Comparison of ENCODE assay signal across 19 cellular contexts in the genomic region with DNA sequence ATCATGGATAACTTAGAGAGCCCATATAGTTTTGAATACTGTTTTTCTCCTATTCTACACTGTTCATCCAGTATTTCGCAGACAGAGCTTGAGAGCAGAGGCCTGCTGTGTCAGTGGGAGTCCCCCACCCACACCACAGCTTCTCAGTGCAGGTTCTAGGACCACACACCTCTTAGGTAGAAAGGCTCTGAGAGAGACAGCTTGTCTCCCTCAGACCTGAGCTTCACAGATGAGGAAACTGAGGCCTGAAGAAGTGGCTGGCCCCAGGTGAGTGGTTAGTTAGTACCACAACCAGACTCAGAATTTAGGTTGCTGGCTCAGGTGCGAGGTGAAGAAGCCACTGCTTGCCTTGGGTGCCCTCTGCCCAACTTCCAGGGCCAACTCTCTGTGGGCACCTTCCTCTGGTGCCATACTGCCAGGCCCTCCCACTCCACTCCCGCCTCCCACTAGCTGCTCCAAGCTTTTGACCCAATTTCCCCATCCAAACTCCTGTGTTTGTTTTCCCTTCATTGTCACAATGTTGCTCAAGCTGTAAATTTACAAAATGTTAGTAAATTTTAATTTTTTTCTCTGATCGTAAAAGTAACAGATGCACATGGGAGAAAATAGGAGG. TPM values are rescaled to one million over a fixed set of nuclear protein-coding genes. Genes with fewer than 3 reads are reported as not detected.
DNase-seq lines count a peak whose midpoint lies in the region; ATAC-seq, FAIRE-seq and TF ChIP-seq lines count a peak whose summit lies in the region.
"Had no signal": no experiment of that assay in that cellular context is flagged by ENCODE, and none has a peak within 500 bp of the region (broad histone marks: within the 10 kb centered on the region; RNA-seq: fewer than 3 reads in every experiment).

No MANE protein-coding gene starts in this region.

- no peak for TF ChIP-seq POLR2A in right lobe of liver (IDR thresholded peaks at IDR 0.05)
- no peak for TF ChIP-seq POLR2A in HepG2 (IDR thresholded peaks at IDR 0.05; ENCODE audit: insufficient read depth in 1 of 2, low read depth in 2 of 2, low read length in 2 of 2)

- FAIRE-seq in HepG2 (lab: Jason Lieb, UNC) = no peak
- FAIRE-seq: GM12878, GM18507 had no signal

- H2AFZ ChIP-seq in HepG2 (ENCODE audit: low read length) = no peak overlapping the region

- H3K9ac ChIP-seq in HepG2 (ENCODE audit: insufficient read depth, low read depth, low read length) = no peak overlapping the region

- no peaks in the 10 kb centered on the region for H4K20me1 ChIP-seq in HepG2 (ENCODE audit: insufficient read depth, low read length)

- H3K4me1 ChIP-seq in right lobe of liver (no peaks in the 10 kb centered on the region), HepG2 (ENCODE audit: insufficient read depth, low read length) (peaks cover 32% of the 10 kb centered on the region), psoas muscle (no peaks in the 10 kb centered on the region)

- DNase-seq in activated CD4-positive, alpha-beta T cell treated with anti-CD3 and anti-CD28 coated beads, Interleukin-2, amount 10 ng/mL, durations not matched to agents 24 days and 14 days = no peak
- DNase-seq in activated CD4-positive, alpha-beta T cell treated with anti-CD3 and anti-CD28 coated beads, Interleukin-2, amount 50 U/mL, for 1 hour = no peak
- no peak for DNase-seq in right lobe of liver
- no peak for DNase-seq in HepG2 (ENCODE audit: low spot score)
- no peak for DNase-seq in left lobe of liver (ENCODE audit: low spot score)
- DNase-seq in psoas muscle = no peak
- DNase-seq in AML-193 (lab: John Stamatoyannopoulos, UW) = no peak
- no peak for DNase-seq in glomerular visceral epithelial cell (ENCODE audit: extremely low spot score)
- DNase-seq: Calu3; CD4-positive, CD25-positive, alpha-beta regulatory T cell; HCEC 1CT; Karpas-422; MM.1S; NCI-H1105; NCI-H1694 treated with DMSO at 0.1 percent for 48 hours; NCI-H446; PC-9 had no signal

- 74% methylated on average over 3 of the region's 4 CpGs for WGBS in right lobe of liver (ENCODE audit: insufficient coverage, low coverage, low lambda C conversion rate, missing lambda C conversion rate)
- WGBS in HepG2 (ENCODE audit: low lambda C conversion rate) = 63% methylated on average over 4 of the region's 4 CpGs
- WGBS in psoas muscle, 3 donors = 73 to 98% (median 74%) methylated on average over 3 to 4 of the region's 4 CpGs

- TF ChIP-seq CTCF in right lobe of liver (IDR thresholded peaks at IDR 0.05) (no peak), HepG2 (CRISPR knock-in tag; IDR thresholded peaks at IDR 0.05) (no peak), psoas muscle (IDR thresholded peaks at IDR 0.05) (no peak)

- POLR2A ChIA-PET in HepG2 (lab: Yijun Ruan, JAX) = no interaction called here

- ATAC-seq in right lobe of liver (peak in 3 of 4 donors; percentile 38 to 64 (median 49)), HepG2 (no peak), left lobe of liver (peak; percentile 89), psoas muscle (no peak)
- ATAC-seq: GM12878 had no signal

- H3K9me3 ChIP-seq in right lobe of liver = no peaks in the 10 kb centered on the region
- no peaks in the 10 kb centered on the region for H3K9me3 ChIP-seq in HepG2 (ENCODE audit: low read length)
- no peaks in the 10 kb centered on the region for H3K9me3 ChIP-seq in psoas muscle

- no TSS peak for BruUV-seq in HepG2 (replicated peaks; lab: Mats Ljungman, UMichigan)

- H3K27me3 ChIP-seq in right lobe of liver = no peaks in the 10 kb centered on the region
- H3K27me3 ChIP-seq in HepG2 (ENCODE audit: control insufficient read depth in 1 of 2, insufficient read depth in 2 of 2, low read length in 2 of 2) = peaks cover 0 to 18% of the 10 kb centered on the region in 2 experiments; a peak in 3 of 5 replicates
- H3K27me3 ChIP-seq in psoas muscle (ENCODE audit: insufficient read depth in 3 of 3, low read length in 2 of 3) = no peaks in the 10 kb centered on the region

- H3K36me3 Mint-ChIP-seq in activated CD4-positive, alpha-beta T cell treated with anti-CD3 and anti-CD28 coated beads, Interleukin-2, amount 10 ng/mL, durations not matched to agents 24 days and 14 days (ENCODE audit: low read depth) = no peaks in the 10 kb centered on the region
- H3K36me3 Mint-ChIP-seq: CD4-positive, CD25-positive, alpha-beta regulatory T cell had no signal

- H3K4me3 ChIP-seq in right lobe of liver (no peak overlapping the region), HepG2 (replicated peaks in 1 of 3; ENCODE audit: insufficient read depth in 1 of 3, low read depth in 2 of 3, low read length in 3 of 3) (no peak overlapping the region), psoas muscle (no peak overlapping the region)
- H3K4me3 ChIP-seq: GM12878, PC-9 had no signal

- peaks cover 3% of the 10 kb centered on the region for H3K9me3 Mint-ChIP-seq in activated CD4-positive, alpha-beta T cell treated with anti-CD3 and anti-CD28 coated beads, Interleukin-2, amount 10 ng/mL, durations not matched to agents 24 days and 14 days
- H3K9me3 Mint-ChIP-seq: CD4-positive, CD25-positive, alpha-beta regulatory T cell had no signal

- intact Hi-C loops in activated CD4-positive, alpha-beta T cell treated with anti-CD3 and anti-CD28 coated beads, Interleukin-2, amount 10 ng/mL, durations not matched to agents 24 days and 14 days (cut with micrococcal nuclease) = no loop called here
- intact Hi-C loops in right lobe of liver (cut with DNase I) (no loop called here), HepG2 (cut with micrococcal nuclease; ENCODE audit: unreplicated experiment) (no loop called here), psoas muscle (cut with DNase I) (no loop called here)

- H3K79me2 ChIP-seq in HepG2 (ENCODE audit: insufficient read depth, low read length) = no peaks in the 10 kb centered on the region

- no peak overlapping the region for H3K4me2 ChIP-seq in HepG2 (ENCODE audit: low read depth, low read length)
- H3K4me2 ChIP-seq: PC-9 had no signal

- no peak for TF ChIP-seq EP300 in HepG2 (IDR thresholded peaks at IDR 0.05; ENCODE audit: low read depth in 2 of 2, low read length in 2 of 2)
- no peak for TF ChIP-seq EP300 in HepG2 (CRISPR knock-in tag; IDR thresholded peaks at IDR 0.05; ENCODE audit: borderline replicate concordance)

- H3K4me3 Mint-ChIP-seq in activated CD4-positive, alpha-beta T cell treated with anti-CD3 and anti-CD28 coated beads, Interleukin-2, amount 10 ng/mL, durations not matched to agents 24 days and 14 days = no peak overlapping the region
- H3K4me3 Mint-ChIP-seq: CD4-positive, CD25-positive, alpha-beta regulatory T cell had no signal

- peaks cover 6% of the 10 kb centered on the region for H3K27me3 Mint-ChIP-seq in activated CD4-positive, alpha-beta T cell treated with anti-CD3 and anti-CD28 coated beads, Interleukin-2, amount 10 ng/mL, durations not matched to agents 24 days and 14 days

- H3K4me1 Mint-ChIP-seq in activated CD4-positive, alpha-beta T cell treated with anti-CD3 and anti-CD28 coated beads, Interleukin-2, amount 10 ng/mL, durations not matched to agents 24 days and 14 days = peaks cover 49% of the 10 kb centered on the region

- no peak overlapping the region for H3K27ac ChIP-seq in right lobe of liver
- H3K27ac ChIP-seq in HepG2 (ENCODE audit: extremely low read length, insufficient read depth, low read length) = no peak overlapping the region
- H3K27ac ChIP-seq in psoas muscle = no peak overlapping the region
- H3K27ac ChIP-seq: PC-9 had no signal

- CTCF ChIA-PET in HepG2 (lab: Yijun Ruan, JAX; ENCODE audit: low intra/inter-chr PET ratio, low total read pairs) = no interaction called here

- H3K36me3 ChIP-seq in right lobe of liver (no peaks in the 10 kb centered on the region), HepG2 (replicated peaks in 1 of 2; ENCODE audit: control insufficient read depth in 1 of 2, insufficient read depth in 2 of 2, low read length in 2 of 2) (no peaks in the 10 kb centered on the region), psoas muscle (ENCODE audit: insufficient read depth in 1 of 2, low read depth in 1 of 2) (no peaks in the 10 kb centered on the region)

- in situ Hi-C loops in HepG2 (cut with HindIII; ENCODE audit: extremely low pct_ligation_motif_present, low pct_unique_long_range_greater_than_20kb) = loop anchor here (25.0 kb wide), 1 partner anchor 439 kb away; no protein-coding TSS in a partner anchor

- TF ChIP-seq RAD21 in HepG2 (CRISPR knock-in tag; IDR thresholded peaks at IDR 0.05) = no peak

- peak overlapping the region; percentile 19 for H3K27ac Mint-ChIP-seq in activated CD4-positive, alpha-beta T cell treated with anti-CD3 and anti-CD28 coated beads, Interleukin-2, amount 10 ng/mL, durations not matched to agents 24 days and 14 days
- H3K27ac Mint-ChIP-seq: CD4-positive, CD25-positive, alpha-beta regulatory T cell had no signal

RNA-seq across cellular contexts. Expression of a gene that starts 7.6 kb away (rescaled TPM):
- 171 TPM in 2 replicates for total RNA-seq in activated CD4-positive, alpha-beta T cell treated with anti-CD3 and anti-CD28 coated beads, Interleukin-2, amount 10 ng/mL, durations not matched to agents 24 days and 14 days
- total RNA-seq in right lobe of liver (10 to 100 TPM in 1 of 6 experiments, 1 to 10 TPM in 5; 1.8 to 60.6 (median 3.6) TPM), HepG2 (2016; rRNA removed; fragmentation: Illumina TruSeq; extraction: Trizol) (8.6 and 11.1 TPM in 2 replicates), left lobe of liver (3.8 TPM), psoas muscle (1 to 10 TPM; 1.9 to 6.0 (median 2.8) TPM)
- total RNA-seq in HepG2 (2016; cell fraction: cytosol; rRNA removed; fragmentation: Illumina TruSeq; extraction: Trizol; ENCODE audit: low read depth) = 5.5 and 6.1 TPM in 2 replicates
- 9.8 and 10.4 TPM in 2 replicates for total RNA-seq in HepG2 (2016; cell fraction: insoluble cytoplasmic fraction; rRNA removed; fragmentation: Illumina TruSeq; extraction: Trizol)
- total RNA-seq in HepG2 (2016; cell fraction: membrane; rRNA removed; fragmentation: Illumina TruSeq; extraction: Trizol) = 9.5 and 9.7 TPM in 2 replicates
- 7.8 and 10.3 TPM in 2 replicates for total RNA-seq in HepG2 (2016; cell fraction: nucleus; rRNA removed; fragmentation: Illumina TruSeq; extraction: Trizol)
- polyA plus RNA-seq in HepG2 (2011; rRNA removed) (43.1 and 44.0 TPM in 2 replicates), psoas muscle (1 to 10 TPM; 4.1 to 9.7 (median 8.5) TPM)
- polyA plus RNA-seq in HepG2 (2011; cell fraction: cytosol; rRNA removed) = 32.3 and 32.9 TPM in 2 replicates
- 35.8 and 42.7 TPM in 2 replicates for polyA plus RNA-seq in HepG2 (2011; cell fraction: nucleus; rRNA removed)
- 13.1 and 14.9 TPM in 2 replicates for polyA plus RNA-seq in HepG2 (2012)
- polyA plus RNA-seq in HepG2 (2016; cell fraction: cytosol; fragmentation: Illumina TruSeq; extraction: Trizol; ENCODE audit: low read depth) = 2.2 and 3.3 TPM in 2 replicates
- polyA plus RNA-seq in HepG2 (2016; cell fraction: insoluble cytoplasmic fraction; fragmentation: Illumina TruSeq; extraction: Trizol; ENCODE audit: low read depth) = 8.9 and 9.4 TPM in 2 replicates
- 4.4 and 4.9 TPM in 2 replicates for polyA plus RNA-seq in HepG2 (2016; cell fraction: membrane; fragmentation: Illumina TruSeq; extraction: Trizol; ENCODE audit: low read depth)
- 10.1 and 10.3 TPM in 2 replicates for polyA plus RNA-seq in HepG2 (2016; cell fraction: nucleus; fragmentation: Illumina TruSeq; extraction: Trizol; ENCODE audit: insufficient read depth, low read depth)
- polyA minus RNA-seq in HepG2 (2011; rRNA and poly(A)+ RNA removed; ENCODE audit: low replicate concordance) = 30.3 and 48.5 TPM in 2 replicates
- polyA minus RNA-seq in HepG2 (2011; cell fraction: cytosol; rRNA and poly(A)+ RNA removed) = 12.9 and 14.9 TPM in 2 replicates
- 12.4 and 27.1 TPM in 2 replicates for polyA minus RNA-seq in HepG2 (2011; cell fraction: nucleus; rRNA and poly(A)+ RNA removed)

RNA-seq across cellular contexts. Expression of a gene that starts 28.5 kb away (rescaled TPM):
- total RNA-seq in activated CD4-positive, alpha-beta T cell treated with anti-CD3 and anti-CD28 coated beads, Interleukin-2, amount 10 ng/mL, durations not matched to agents 24 days and 14 days = 61.1 and 71.3 TPM in 2 replicates
- total RNA-seq in right lobe of liver = 10 to 100 TPM; 10.8 to 15.1 (median 13.6) TPM
- total RNA-seq in HepG2 (2016; rRNA removed; fragmentation: Illumina TruSeq; extraction: Trizol) = 33.1 and 40.1 TPM in 2 replicates
- 6.7 and 7.5 TPM in 2 replicates for total RNA-seq in HepG2 (2016; cell fraction: cytosol; rRNA removed; fragmentation: Illumina TruSeq; extraction: Trizol; ENCODE audit: low read depth)
- total RNA-seq in HepG2 (2016; cell fraction: insoluble cytoplasmic fraction; rRNA removed; fragmentation: Illumina TruSeq; extraction: Trizol) = 38.6 and 39.4 TPM in 2 replicates
- 10.1 and 11.9 TPM in 2 replicates for total RNA-seq in HepG2 (2016; cell fraction: membrane; rRNA removed; fragmentation: Illumina TruSeq; extraction: Trizol)
- 31.5 and 32.5 TPM in 2 replicates for total RNA-seq in HepG2 (2016; cell fraction: nucleus; rRNA removed; fragmentation: Illumina TruSeq; extraction: Trizol)
- polyA plus RNA-seq in HepG2 (2011; rRNA removed) = 15.5 and 17.4 TPM in 2 replicates
- 8.4 and 12.3 TPM in 2 replicates for polyA plus RNA-seq in HepG2 (2011; cell fraction: cytosol; rRNA removed)
- polyA plus RNA-seq in HepG2 (2011; cell fraction: nucleus; rRNA removed) = 7.7 and 10.8 TPM in 2 replicates
- polyA plus RNA-seq in HepG2 (2012) = 11.3 TPM in 2 replicates
- polyA plus RNA-seq in HepG2 (2016; cell fraction: cytosol; fragmentation: Illumina TruSeq; extraction: Trizol; ENCODE audit: low read depth) = 4.4 and 5.8 TPM in 2 replicates
- polyA plus RNA-seq in HepG2 (2016; cell fraction: insoluble cytoplasmic fraction; fragmentation: Illumina TruSeq; extraction: Trizol; ENCODE audit: low read depth) = 26.3 and 32.1 TPM in 2 replicates
- 5.4 and 10.5 TPM in 2 replicates for polyA plus RNA-seq in HepG2 (2016; cell fraction: membrane; fragmentation: Illumina TruSeq; extraction: Trizol; ENCODE audit: low read depth)
- 29.3 and 39.8 TPM in 2 replicates for polyA plus RNA-seq in HepG2 (2016; cell fraction: nucleus; fragmentation: Illumina TruSeq; extraction: Trizol; ENCODE audit: insufficient read depth, low read depth)
- 13.1 and 35.5 TPM in 2 replicates for polyA minus RNA-seq in HepG2 (2011; rRNA and poly(A)+ RNA removed; ENCODE audit: low replicate concordance)
- 10.6 and 11.3 TPM in 2 replicates for polyA minus RNA-seq in HepG2 (2011; cell fraction: cytosol; rRNA and poly(A)+ RNA removed)
- 36.1 and 39.4 TPM in 2 replicates for polyA minus RNA-seq in HepG2 (2011; cell fraction: nucleus; rRNA and poly(A)+ RNA removed)
- total RNA-seq in left lobe of liver = 13.9 TPM
- total RNA-seq in psoas muscle = 10 to 100 TPM; 18.1 to 29.2 (median 21.8) TPM
- 10 to 100 TPM; 11.8 to 26.0 (median 24.2) TPM for polyA plus RNA-seq in psoas muscle

RNA-seq across cellular contexts. Expression of a gene that starts 38.3 kb away (rescaled TPM):
- 102 and 105 TPM in 2 replicates for total RNA-seq in activated CD4-positive, alpha-beta T cell treated with anti-CD3 and anti-CD28 coated beads, Interleukin-2, amount 10 ng/mL, durations not matched to agents 24 days and 14 days
- total RNA-seq in right lobe of liver = 1 to 10 TPM; 3.0 to 9.8 (median 5.5) TPM
- 18.4 and 22.8 TPM in 2 replicates for total RNA-seq in HepG2 (2016; rRNA removed; fragmentation: Illumina TruSeq; extraction: Trizol)
- 12.3 and 12.6 TPM in 2 replicates for total RNA-seq in HepG2 (2016; cell fraction: cytosol; rRNA removed; fragmentation: Illumina TruSeq; extraction: Trizol; ENCODE audit: low read depth)
- 15.4 and 23.8 TPM in 2 replicates for total RNA-seq in HepG2 (2016; cell fraction: insoluble cytoplasmic fraction; rRNA removed; fragmentation: Illumina TruSeq; extraction: Trizol)
- total RNA-seq in HepG2 (2016; cell fraction: membrane; rRNA removed; fragmentation: Illumina TruSeq; extraction: Trizol) = 28.1 and 28.2 TPM in 2 replicates
- 12.6 and 19.2 TPM in 2 replicates for total RNA-seq in HepG2 (2016; cell fraction: nucleus; rRNA removed; fragmentation: Illumina TruSeq; extraction: Trizol)
- 34.0 and 49.9 TPM in 2 replicates for polyA plus RNA-seq in HepG2 (2011; rRNA removed)
- polyA plus RNA-seq in HepG2 (2011; cell fraction: cytosol; rRNA removed) = 31.4 and 37.8 TPM in 2 replicates
- polyA plus RNA-seq in HepG2 (2011; cell fraction: nucleus; rRNA removed) = 92.2 and 93.4 TPM in 2 replicates
- 25.0 and 27.5 TPM in 2 replicates for polyA plus RNA-seq in HepG2 (2012)
- polyA plus RNA-seq in HepG2 (2016; cell fraction: cytosol; fragmentation: Illumina TruSeq; extraction: Trizol; ENCODE audit: low read depth) = 18.4 and 18.5 TPM in 2 replicates
- 20.6 and 24.8 TPM in 2 replicates for polyA plus RNA-seq in HepG2 (2016; cell fraction: insoluble cytoplasmic fraction; fragmentation: Illumina TruSeq; extraction: Trizol; ENCODE audit: low read depth)
- 26.7 and 29.0 TPM in 2 replicates for polyA plus RNA-seq in HepG2 (2016; cell fraction: membrane; fragmentation: Illumina TruSeq; extraction: Trizol; ENCODE audit: low read depth)
- polyA plus RNA-seq in HepG2 (2016; cell fraction: nucleus; fragmentation: Illumina TruSeq; extraction: Trizol; ENCODE audit: insufficient read depth, low read depth) = 29.2 and 34.5 TPM in 2 replicates
- 82.0 and 176 TPM in 2 replicates for polyA minus RNA-seq in HepG2 (2011; rRNA and poly(A)+ RNA removed; ENCODE audit: low replicate concordance)
- 19.3 and 30.8 TPM in 2 replicates for polyA minus RNA-seq in HepG2 (2011; cell fraction: cytosol; rRNA and poly(A)+ RNA removed)
- polyA minus RNA-seq in HepG2 (2011; cell fraction: nucleus; rRNA and poly(A)+ RNA removed) = 26.3 and 29.8 TPM in 2 replicates
- 3.5 TPM for total RNA-seq in left lobe of liver
- 10 to 100 TPM in 1 of 4 donors, 1 to 10 TPM in 3; 6.2 to 10.3 (median 8.6) TPM for total RNA-seq in psoas muscle
- polyA plus RNA-seq in psoas muscle = 1 to 10 TPM; 5.6 to 8.8 (median 6.2) TPM

Comparison
In these comparisons a context has a peak if more than half of its experiments do, and no peak if none do; other contexts are left out.
1. ATAC-seq: peak in right lobe of liver (3 of 4) and left lobe of liver (single experiment); none in HepG2 (single experiment) and psoas muscle (0 of 4).